8 cellular contexts compared by ENCODE assay signal in the genomic region with DNA sequence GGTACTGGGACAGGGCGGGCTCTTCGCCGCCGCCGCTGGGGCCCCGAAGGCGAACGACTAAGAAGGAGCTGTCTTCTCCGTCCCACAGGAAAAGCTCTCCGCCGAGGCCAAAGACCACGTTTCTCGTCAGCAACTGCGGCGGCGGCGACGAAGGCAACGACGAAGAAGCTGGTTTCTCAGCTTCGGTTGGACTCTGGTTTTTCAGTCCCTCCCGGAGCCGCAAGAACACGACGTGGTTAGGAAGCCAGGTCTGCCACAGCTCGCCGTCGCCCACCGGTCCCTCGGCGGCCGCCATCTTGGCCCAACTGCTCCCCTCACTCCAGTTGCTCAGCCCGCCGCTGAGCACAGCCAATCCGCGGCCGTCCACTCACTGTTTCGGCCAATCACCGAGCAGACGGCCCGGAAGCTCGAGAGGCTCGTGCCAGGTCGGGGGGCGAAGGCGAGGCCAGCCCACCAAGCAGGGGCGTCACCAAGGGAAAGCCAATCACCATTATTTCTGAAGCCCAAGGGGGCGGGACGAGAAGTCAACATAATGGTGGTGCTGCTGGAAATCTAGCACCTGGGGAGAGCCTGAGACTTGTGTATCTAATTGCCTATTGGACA. TPM values are rescaled to one million over a fixed set of nuclear protein-coding genes. Genes with fewer than 3 reads are reported as not detected.
DNase-seq lines count a peak whose midpoint lies in the region; ATAC-seq and TF ChIP-seq lines count a peak whose summit lies in the region.

A gene (minus strand): TSS at position 307 of the 603 bp plus-strand sequence. CDS start 12 bp downstream, at position 295.

- no peak within 1 kb of the TSS for H4K8ac ChIP-seq in H9 (replicated peaks; ENCODE audit: insufficient read length, low read depth, low read length)

- H3K27ac ChIP-seq in H9 (ENCODE audit: insufficient read length, low read depth, low read length) = peak within 1 kb of the TSS; percentile 26

- H2BK15ac ChIP-seq in H9 (ENCODE audit: low read depth, low read length) = no peak within 1 kb of the TSS

- no CpG with 5 or more reads among the region's 49 CpGs for WGBS in H9 (ENCODE audit: extremely low coverage, insufficient read length, low lambda C conversion rate)

- peak within 1 kb of the TSS; percentile 47 for H4K5ac ChIP-seq in H9 (ENCODE audit: insufficient read length, low read depth, low read length)

- no peak within 1 kb of the TSS for H4K91ac ChIP-seq in H9 (ENCODE audit: insufficient read length, low read depth, low read length)

- peak within 1 kb of the TSS; percentile 91 for H3K18ac ChIP-seq in H9 (ENCODE audit: insufficient read length, low read depth, low read length)

- no peaks in the 10 kb centered on the region for H3K9me3 Mint-ChIP-seq in H9
- H3K9me3 Mint-ChIP-seq in nephron progenitor cell = no peaks in the 10 kb centered on the region
- no peaks in the 10 kb centered on the region for H3K9me3 Mint-ChIP-seq in stimulated activated naive CD8-positive, alpha-beta T cell treated with anti-CD3 and anti-CD28 coated beads, Interleukin-15, amount 100 ng/mL, for 72 hours

- H3K4me3 ChIP-seq in MG63 (peak within 1 kb of the TSS; percentile 82), fibroblast of the aortic adventitia (ENCODE audit: low read depth, low read length) (peak within 1 kb of the TSS; percentile 96)

- no peak within 1 kb of the TSS for H2BK12ac ChIP-seq in H9 (ENCODE audit: insufficient read length, low read depth, low read length)

- peaks cover 20% of the 10 kb centered on the region for H3K36me3 ChIP-seq in MG63

- H2BK120ac ChIP-seq in H9 (ENCODE audit: low read depth, low read length, poor library complexity, severe bottlenecking) = no peak within 1 kb of the TSS

- peak within 1 kb of the TSS; percentile 63 for H2AFZ ChIP-seq in H9 (ENCODE audit: low read length)

- peaks cover 8% of the 10 kb centered on the region for H3K23me2 ChIP-seq in H9 (ENCODE audit: insufficient read length, low read depth, low read length, poor library complexity, severe bottlenecking)

- TF ChIP-seq CTCF in H9 (conservative IDR thresholded peaks at IDR 0.05) = no peak
- TF ChIP-seq CTCF in fibroblast of the aortic adventitia (IDR thresholded peaks at IDR 0.05; ENCODE audit: insufficient read depth, low read length) = no peak
- TF ChIP-seq CTCF in nephron progenitor cell (IDR thresholded peaks at IDR 0.05) = no peak

- no peaks in the 10 kb centered on the region for H4K20me1 ChIP-seq in H9 (ENCODE audit: control insufficient read depth, insufficient read depth, insufficient read length)

- no peak within 1 kb of the TSS for H3K4ac ChIP-seq in H9 (ENCODE audit: low read depth, low read length)

- peaks cover 20% of the 10 kb centered on the region; the same call in 1 of the 2 replicates for H3K79me2 ChIP-seq in H9 (ENCODE audit: insufficient read depth, low read length)

- peaks cover 21 to 57% (median 42%) of the 10 kb centered on the region in 3 experiments; a peak in 6 of 7 replicates for H3K36me3 Mint-ChIP-seq in H9 (ENCODE audit: insufficient read depth in 1 of 3, low read depth in 3 of 3)
- H3K36me3 Mint-ChIP-seq in nephron progenitor cell (ENCODE audit: low read depth) = peaks cover 29% of the 10 kb centered on the region

- H3K27me3 Mint-ChIP-seq in H9 (ENCODE audit: low read depth) (no peaks in the 10 kb centered on the region), nephron progenitor cell (ENCODE audit: low read depth, poor library complexity) (no peaks in the 10 kb centered on the region)
- no peaks in the 10 kb centered on the region for H3K27me3 Mint-ChIP-seq in stimulated activated naive CD8-positive, alpha-beta T cell treated with anti-CD3 and anti-CD28 coated beads, Interleukin-15, amount 100 ng/mL, for 72 hours

- peak within 1 kb of the TSS; percentile 98 for H3K4me2 ChIP-seq in H9 (ENCODE audit: insufficient read depth, insufficient read length, low read length)

- H2AK5ac ChIP-seq in H9 (ENCODE audit: insufficient read length, low read length) = no peak within 1 kb of the TSS

- no peaks in the 10 kb centered on the region for H3K4me1 ChIP-seq in H9 (ENCODE audit: insufficient read depth, low read length)

- H3K27me3 ChIP-seq in H9 (ENCODE audit: insufficient read depth, low read length) (no peaks in the 10 kb centered on the region), MG63 (no peaks in the 10 kb centered on the region)

- ATAC-seq in stimulated activated naive CD8-positive, alpha-beta T cell treated with anti-CD3 and anti-CD28 coated beads, Interleukin-15, amount 100 ng/mL, for 72 hours = peak; percentile 95

- H3K4me1 Mint-ChIP-seq in H9 (peaks cover 9 to 19% of the 10 kb centered on the region in 2 experiments), nephron progenitor cell (peaks cover 48% of the 10 kb centered on the region)
- peaks cover 45% of the 10 kb centered on the region for H3K4me1 Mint-ChIP-seq in stimulated activated naive CD8-positive, alpha-beta T cell treated with anti-CD3 and anti-CD28 coated beads, Interleukin-15, amount 100 ng/mL, for 72 hours

- H3K9me3 ChIP-seq in H9 (ENCODE audit: control insufficient read depth, low read depth, low read length) = no peaks in the 10 kb centered on the region
- no peaks in the 10 kb centered on the region for H3K9me3 ChIP-seq in MG63

- peak within 1 kb of the TSS; percentile 96 for H3K9ac ChIP-seq in H9 (ENCODE audit: extremely low read depth, insufficient read length, low read length)

- H2BK20ac ChIP-seq in H9 (ENCODE audit: low read depth, low read length, poor library complexity, severe bottlenecking) = no peak within 1 kb of the TSS

- H3K4me3 Mint-ChIP-seq in H9 (peak within 1 kb of the TSS; percentile 98 to 100), nephron progenitor cell (peak within 1 kb of the TSS; percentile 100)
- peak within 1 kb of the TSS; percentile 88 to 94 for H3K4me3 Mint-ChIP-seq in stimulated activated naive CD8-positive, alpha-beta T cell treated with anti-CD3 and anti-CD28 coated beads, Interleukin-15, amount 100 ng/mL, for 72 hours

- H3K27ac Mint-ChIP-seq in H9 (peak within 1 kb of the TSS; percentile 98 to 99 (median 99)), nephron progenitor cell (peak within 1 kb of the TSS; percentile 99)
- H3K27ac Mint-ChIP-seq in stimulated activated naive CD8-positive, alpha-beta T cell treated with anti-CD3 and anti-CD28 coated beads, Interleukin-15, amount 100 ng/mL, for 72 hours = peak within 1 kb of the TSS; percentile 98 to 99

- peak within 1 kb of the TSS; percentile 42 for H3K56ac ChIP-seq in H9 (ENCODE audit: insufficient read length, low read depth, low read length)

- H3K14ac ChIP-seq in H9 (ENCODE audit: insufficient read depth, low read length) = peak within 1 kb of the TSS; percentile 94

- H2BK5ac ChIP-seq in H9 (ENCODE audit: insufficient read length, low read length) = peak within 1 kb of the TSS; percentile 8

- H3T11ph ChIP-seq in H9 (ENCODE audit: low read length) = no peak within 1 kb of the TSS

- DNase-seq in ELR (ENCODE audit: low read depth) (peak; percentile 99), H9 (peak; percentile 100), MG63 (peak; percentile 96), SHP77 treated with DMSO at 0.1 percent for 48 hours (lab: John Stamatoyannopoulos, UW) (peak; percentile 98), fibroblast of the aortic adventitia (ENCODE audit: low read depth) (peak; percentile 95), nephron progenitor cell (peak; percentile 94)
- DNase-seq in activated effector memory CD4-positive, alpha-beta T cell treated with anti-CD3 and anti-CD28 coated beads, Interleukin-2, amount 50 U/mL, for 16 hours = peak; percentile 99
- DNase-seq in stimulated activated naive CD8-positive, alpha-beta T cell treated with anti-CD3 and anti-CD28 coated beads, Interleukin-15, amount 100 ng/mL, for 72 hours = peak; percentile 97 to 98

- no peak within 1 kb of the TSS for H3K23ac ChIP-seq in H9 (ENCODE audit: insufficient read length, low read depth, low read length)

- peaks cover 6% of the 10 kb centered on the region for H3K79me1 ChIP-seq in H9 (ENCODE audit: insufficient read depth, low read depth, low read length, poor library complexity, severe bottlenecking)

RNA-seq across cellular contexts. Expression of the gene that starts here (rescaled TPM):
- 96.5 and 98.2 TPM in 2 replicates for total RNA-seq in H9 (2021)
- total RNA-seq in MG63 (2014; rRNA removed; shearing (Covaris generic); ENCODE audit: low replicate concordance) = 52.1 and 124 TPM in 2 replicates
- 27.0 and 106 TPM in 2 replicates for total RNA-seq in fibroblast of the aortic adventitia (ENCODE audit: low replicate concordance)

Comparison
In these comparisons a context has a peak if more than half of its experiments do, and no peak if none do; other contexts are left out.
1. Peak in every context shown above with its lines: DNase-seq, ATAC-seq, H3K4me3 ChIP-seq and H3K27ac ChIP-seq.